ENCODE assay signal across 1 cellular context in genomic region chr6:160135922-160136655, GRCh38.
TF ChIP-seq lines count a peak whose summit lies in the region.

No MANE protein-coding gene starts in this region.

TF ChIP-seq in IMR-90, 13 proteins besides CTCF, POLR2A, EP300 and RAD21:
- TF ChIP-seq RCOR1 (IDR thresholded peaks at IDR 0.05; ENCODE audit: insufficient replicate concordance, low read length), result no peak
- TF ChIP-seq USF2 (IDR thresholded peaks at IDR 0.05; ENCODE audit: low read depth, low read length), result no peak
- no peak for TF ChIP-seq MAFK (IDR thresholded peaks at IDR 0.05; ENCODE audit: low read depth, low read length)
- TF ChIP-seq MAZ (IDR thresholded peaks at IDR 0.05; ENCODE audit: borderline replicate concordance, low read depth, low read length), result no peak
- no peak for TF ChIP-seq RFX5 (IDR thresholded peaks at IDR 0.05; ENCODE audit: low read depth, low read length)
- TF ChIP-seq CEBPB (IDR thresholded peaks at IDR 0.05; ENCODE audit: low read depth, low read length), result no peak
- TF ChIP-seq SMC3 (IDR thresholded peaks at IDR 0.05; ENCODE audit: low read depth, low read length), result no peak
- TF ChIP-seq NFE2L2 (IDR thresholded peaks at IDR 0.05; ENCODE audit: low read depth, low read length), result no peak
- no peak for TF ChIP-seq ELK1 (IDR thresholded peaks at IDR 0.05; ENCODE audit: borderline replicate concordance, low read depth, low read length)
- no peak for TF ChIP-seq CHD1 (IDR thresholded peaks at IDR 0.05; ENCODE audit: low read depth, low read length)
- TF ChIP-seq FOS (IDR thresholded peaks at IDR 0.05; ENCODE audit: low read depth, low read length), result no peak
- TF ChIP-seq MXI1 (IDR thresholded peaks at IDR 0.05; ENCODE audit: borderline replicate concordance, low read depth, low read length), result no peak
- TF ChIP-seq BHLHE40 (IDR thresholded peaks at IDR 0.05; ENCODE audit: low read depth, low read length), result no peak
